In the genomic region with DNA sequence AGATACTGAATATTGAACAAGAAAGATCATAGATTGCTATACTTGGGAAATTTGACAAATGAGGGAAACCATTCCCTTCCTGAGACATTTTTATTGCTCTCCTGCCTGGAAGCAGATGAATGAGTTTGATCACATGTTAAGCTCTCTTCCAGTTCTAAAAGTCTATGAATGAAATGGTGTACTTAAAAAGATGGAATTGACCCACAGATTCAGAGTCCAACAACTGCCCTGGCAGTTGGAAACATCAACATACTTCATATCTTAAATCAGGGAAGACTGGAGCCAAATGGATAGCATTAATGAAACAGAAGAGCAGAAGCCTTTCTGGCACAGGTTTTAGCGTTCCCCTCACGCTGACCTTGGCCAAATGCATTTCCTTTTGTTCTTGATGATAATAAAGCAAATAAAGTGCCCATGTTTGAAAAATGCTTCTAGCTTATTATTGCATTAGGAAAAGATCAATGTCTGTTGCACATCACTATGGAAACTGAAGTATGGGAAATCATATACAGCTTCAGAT, we compare ENCODE assay signal across 20 cellular contexts.
DNase-seq lines count a peak whose midpoint lies in the region; FAIRE-seq and TF ChIP-seq lines count a peak whose summit lies in the region.
"Had no signal": no experiment of that assay in that cellular context is flagged by ENCODE, and none has a peak within 500 bp of the region (broad histone marks: within the 10 kb centered on the region; RNA-seq: fewer than 3 reads in every experiment).

No MANE protein-coding gene starts in this region.

- peak; percentile 57 to 99; a peak in 3 of 4 replicates for TF ChIP-seq EP300 in SK-N-SH (IDR thresholded peaks at IDR 0.05; ENCODE audit: borderline replicate concordance in 1 of 2, low read depth in 1 of 2, low read length in 1 of 2)

- TF ChIP-seq RAD21 in SK-N-SH (IDR thresholded peaks at IDR 0.05; ENCODE audit: low read length): peak; percentile 41; the same call in 1 of the 2 replicates

- H2AFZ ChIP-seq in SK-N-SH (ENCODE audit: low read depth): no peak overlapping the region

- H3K79me2 ChIP-seq in SK-N-SH (ENCODE audit: insufficient read depth): no peaks in the 10 kb centered on the region

- CTCF ChIA-PET in SK-N-SH (lab: Yijun Ruan, JAX): interaction anchor here (0.7 to 1.4 kb wide), 5 partner anchors 13 to 360 kb away, joined by 4 to 6 read pairs (median 4); no protein-coding TSS in a partner anchor

- no peak overlapping the region for H3K4me3 ChIP-seq in SK-N-SH (ENCODE audit: low read depth in 2 of 2, low read length in 1 of 2)

- no peak overlapping the region for H3K4me2 ChIP-seq in SK-N-SH

- H3K27ac ChIP-seq in SK-N-SH (ENCODE audit: low read depth in 2 of 2, low read length in 1 of 2): peak overlapping the region; percentile 15 to 98; a peak in 3 of 4 replicates
- H3K27ac ChIP-seq: 22Rv1 had no signal

- H3K4me3 Mint-ChIP-seq in mesothelial cell of epicardium: no peak overlapping the region
- H3K4me3 Mint-ChIP-seq: CD4-positive, alpha-beta T cell; HFFc6 had no signal

- POLR2A ChIA-PET in SK-N-SH (lab: Yijun Ruan, JAX): interaction anchor here (1.3 kb wide), 1 partner anchor 16 kb away, joined by 4 read pairs; no protein-coding TSS in a partner anchor

- H3K4me1 Mint-ChIP-seq in mesothelial cell of epicardium: peaks cover 42% of the 10 kb centered on the region

- peaks cover 16% of the 10 kb centered on the region for H3K9me3 Mint-ChIP-seq in mesothelial cell of epicardium
- H3K9me3 Mint-ChIP-seq: HFFc6 had no signal

- peaks cover 10% of the 10 kb centered on the region for H3K36me3 Mint-ChIP-seq in mesothelial cell of epicardium

- DNase-seq in DMS153 treated with DMSO at 0.1 percent for 48 hours (lab: John Stamatoyannopoulos, UW; ENCODE audit: unreplicated experiment) (peak; percentile 27), DMS153 (lab: John Stamatoyannopoulos, UW) (no peak), NCI-H1092 treated with DMSO at 0.1 percent for 48 hours (lab: John Stamatoyannopoulos, UW) (peak; percentile 98), SK-N-SH (peak; percentile 47), mesothelial cell of epicardium (ENCODE audit: low spot score in 2 of 2, unreplicated experiment in 2 of 2) (no peak), NCI-H1694 treated with DMSO at 0.1 percent for 48 hours (lab: John Stamatoyannopoulos, UW) (no peak), RCC 7860 (ENCODE audit: low spot score) (no peak), A172 (ENCODE audit: low spot score) (no peak)
- DNase-seq: C1 segment of cervical spinal cord; Calu3; CD4-positive, alpha-beta T cell; DMS 273 treated with DMSO at 0.1 percent for 48 hours; DMS79 treated with DMSO at 0.1 percent for 48 hours; EL; HCEC 1CT; HFFc6 had no signal

- H3K27me3 Mint-ChIP-seq in mesothelial cell of epicardium (ENCODE audit: low read depth): no peaks in the 10 kb centered on the region
- H3K27me3 Mint-ChIP-seq: CD4-positive, alpha-beta T cell had no signal

- H4K20me1 ChIP-seq in SK-N-SH (ENCODE audit: insufficient read depth): no peaks in the 10 kb centered on the region

- peak overlapping the region; percentile 66 for H3K27ac Mint-ChIP-seq in mesothelial cell of epicardium
- H3K27ac Mint-ChIP-seq: CD4-positive, alpha-beta T cell; HFFc6 had no signal

- no peaks in the 10 kb centered on the region for H3K36me3 ChIP-seq in SK-N-SH (replicated peaks in 1 of 2; ENCODE audit: control insufficient read depth in 1 of 2, insufficient read depth in 2 of 2, low read length in 1 of 2)

- H3K9me3 ChIP-seq in SK-N-SH: no peaks in the 10 kb centered on the region

- H3K4me1 ChIP-seq in SK-N-SH (ENCODE audit: control insufficient read depth in 1 of 2, insufficient read depth in 2 of 2, low read depth in 1 of 2, low read length in 1 of 2): peaks cover 3 to 29% of the 10 kb centered on the region in 2 experiments; a peak in 2 of 4 replicates

- WGBS in SK-N-SH (ENCODE audit: low lambda C conversion rate): 13% methylated on average over 2 of the region's 2 CpGs

- H3K9ac ChIP-seq in SK-N-SH: no peak overlapping the region

- H3F3A ChIP-seq in SK-N-SH (replicated peaks; ENCODE audit: insufficient read depth): peaks cover 4% of the 10 kb centered on the region

- TF ChIP-seq CTCF in SK-N-SH (IDR thresholded peaks at IDR 0.05): no peak
- no peak for TF ChIP-seq CTCF in mesothelial cell of epicardium (IDR thresholded peaks at IDR 0.05; ENCODE audit: unreplicated experiment)

- H3K9me2 ChIP-seq in SK-N-SH: no peaks in the 10 kb centered on the region

- FAIRE-seq in RCC 7860 (lab: Jason Lieb, UNC): no peak
- FAIRE-seq: G401.6, GM12892, GM19239 had no signal

- no peaks in the 10 kb centered on the region for H3K27me3 ChIP-seq in SK-N-SH (ENCODE audit: insufficient read depth)

TF ChIP-seq in SK-N-SH, 30 proteins besides CTCF, POLR2A, EP300 and RAD21 (continues in another document):
- TF ChIP-seq TCF12 (IDR thresholded peaks at IDR 0.05): peak; percentile 78
- peak; percentile 61; the same call in 1 of the 2 replicates for TF ChIP-seq TEAD4 (IDR thresholded peaks at IDR 0.05; ENCODE audit: borderline replicate concordance, insufficient read depth)
- no peak for TF ChIP-seq MEF2A (IDR thresholded peaks at IDR 0.05; ENCODE audit: borderline replicate concordance, low read depth)
- TF ChIP-seq POLR2AphosphoS5 (IDR thresholded peaks at IDR 0.05; ENCODE audit: low read depth, low read length): no peak
- TF ChIP-seq, protein P1, sequence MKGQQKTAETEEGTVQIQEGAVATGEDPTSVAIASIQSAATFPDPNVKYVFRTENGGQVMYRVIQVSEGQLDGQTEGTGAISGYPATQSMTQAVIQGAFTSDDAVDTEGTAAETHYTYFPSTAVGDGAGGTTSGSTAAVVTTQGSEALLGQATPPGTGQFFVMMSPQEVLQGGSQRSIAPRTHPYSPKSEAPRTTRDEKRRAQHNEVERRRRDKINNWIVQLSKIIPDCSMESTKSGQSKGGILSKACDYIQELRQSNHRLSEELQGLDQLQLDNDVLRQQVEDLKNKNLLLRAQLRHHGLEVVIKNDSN (IDR thresholded peaks at IDR 0.05; ENCODE audit: borderline replicate concordance, low read depth): no peak
- TF ChIP-seq SIN3A (IDR thresholded peaks at IDR 0.05; ENCODE audit: borderline replicate concordance, low read depth, low read length): no peak
- TF ChIP-seq TAF1 (IDR thresholded peaks at IDR 0.05; ENCODE audit: borderline replicate concordance, low read depth, low read length): no peak
- TF ChIP-seq FOXJ3 (CRISPR knock-in tag; IDR thresholded peaks at IDR 0.05): peak; percentile 92
- TF ChIP-seq MXI1 (IDR thresholded peaks at IDR 0.05; ENCODE audit: low read depth, low read length): peak; percentile 66
- TF ChIP-seq RFX5 (IDR thresholded peaks at IDR 0.05; ENCODE audit: low read length): no peak
- TF ChIP-seq CHD2 (IDR thresholded peaks at IDR 0.05; ENCODE audit: low read length, partially characterized antibody): peak; percentile 83
- TF ChIP-seq, protein P2, sequence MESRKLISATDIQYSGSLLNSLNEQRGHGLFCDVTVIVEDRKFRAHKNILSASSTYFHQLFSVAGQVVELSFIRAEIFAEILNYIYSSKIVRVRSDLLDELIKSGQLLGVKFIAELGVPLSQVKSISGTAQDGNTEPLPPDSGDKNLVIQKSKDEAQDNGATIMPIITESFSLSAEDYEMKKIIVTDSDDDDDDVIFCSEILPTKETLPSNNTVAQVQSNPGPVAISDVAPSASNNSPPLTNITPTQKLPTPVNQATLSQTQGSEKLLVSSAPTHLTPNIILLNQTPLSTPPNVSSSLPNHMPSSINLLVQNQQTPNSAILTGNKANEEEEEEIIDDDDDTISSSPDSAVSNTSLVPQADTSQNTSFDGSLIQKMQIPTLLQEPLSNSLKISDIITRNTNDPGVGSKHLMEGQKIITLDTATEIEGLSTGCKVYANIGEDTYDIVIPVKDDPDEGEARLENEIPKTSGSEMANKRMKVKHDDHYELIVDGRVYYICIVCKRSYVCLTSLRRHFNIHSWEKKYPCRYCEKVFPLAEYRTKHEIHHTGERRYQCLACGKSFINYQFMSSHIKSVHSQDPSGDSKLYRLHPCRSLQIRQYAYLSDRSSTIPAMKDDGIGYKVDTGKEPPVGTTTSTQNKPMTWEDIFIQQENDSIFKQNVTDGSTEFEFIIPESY (IDR thresholded peaks at IDR 0.05; ENCODE audit: borderline replicate concordance, low read depth): no peak
- no peak for TF ChIP-seq EZH2phosphoT487 (IDR thresholded peaks at IDR 0.05; ENCODE audit: borderline replicate concordance, low read depth)
- peak; percentile 95 for TF ChIP-seq GATA2 (CRISPR knock-in tag; IDR thresholded peaks at IDR 0.05)
- TF ChIP-seq NRF1 (IDR thresholded peaks at IDR 0.05; ENCODE audit: low read depth, low read length): no peak
- TF ChIP-seq ELF1 (IDR thresholded peaks at IDR 0.05): no peak
- TF ChIP-seq RXRA (IDR thresholded peaks at IDR 0.05; ENCODE audit: borderline replicate concordance, low read depth): no peak
- TF ChIP-seq RCOR1 (IDR thresholded peaks at IDR 0.05; ENCODE audit: low read length): peak; percentile 93
- TF ChIP-seq NFIC (IDR thresholded peaks at IDR 0.05; ENCODE audit: borderline replicate concordance): peak; percentile 61; the same call in 1 of the 2 replicates
- no peak for TF ChIP-seq YY1 (IDR thresholded peaks at IDR 0.05; ENCODE audit: low read depth)
- TF ChIP-seq, protein P3, sequence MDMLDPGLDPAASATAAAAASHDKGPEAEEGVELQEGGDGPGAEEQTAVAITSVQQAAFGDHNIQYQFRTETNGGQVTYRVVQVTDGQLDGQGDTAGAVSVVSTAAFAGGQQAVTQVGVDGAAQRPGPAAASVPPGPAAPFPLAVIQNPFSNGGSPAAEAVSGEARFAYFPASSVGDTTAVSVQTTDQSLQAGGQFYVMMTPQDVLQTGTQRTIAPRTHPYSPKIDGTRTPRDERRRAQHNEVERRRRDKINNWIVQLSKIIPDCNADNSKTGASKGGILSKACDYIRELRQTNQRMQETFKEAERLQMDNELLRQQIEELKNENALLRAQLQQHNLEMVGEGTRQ (IDR thresholded peaks at IDR 0.05; ENCODE audit: borderline replicate concordance, low read depth, low read length): no peak

Comparison
In these comparisons a context has a peak if more than half of its experiments do, and no peak if none do; other contexts are left out.
1. DNase-seq: peak in DMS153 treated with DMSO at 0.1 percent for 48 hours (single experiment), NCI-H1092 treated with DMSO at 0.1 percent for 48 hours (single experiment) and SK-N-SH (single experiment); none in DMS153 (single experiment), mesothelial cell of epicardium (0 of 2), NCI-H1694 treated with DMSO at 0.1 percent for 48 hours (single experiment), RCC 7860 (single experiment) and A172 (single experiment).